Comparison of ENCODE assay signal across 8 cellular contexts in genomic region chr16:31476305-31477219, GRCh38. TPM values are rescaled to one million over a fixed set of nuclear protein-coding genes. Genes with fewer than 3 reads are reported as not detected.
DNase-seq lines count a peak whose midpoint lies in the region; ATAC-seq, FAIRE-seq and TF ChIP-seq lines count a peak whose summit lies in the region.

No MANE protein-coding gene starts in this region.

- H3K9me3 ChIP-seq in esophagus (ENCODE audit: control insufficient read depth in 2 of 2, insufficient read depth in 1 of 2, low read depth in 1 of 2, low read length in 1 of 2) (no peaks in the 10 kb centered on the region), pancreas (no peaks in the 10 kb centered on the region), tibial artery (no peaks in the 10 kb centered on the region), gastrocnemius medialis (no peaks in the 10 kb centered on the region)

- WGBS in esophagus, 2 donors, result 24 to 32% methylated on average over 65 to 68 of the region's 68 CpGs
- WGBS in pancreas, 2 donors, result 10% methylated on average over 49 to 68 of the region's 68 CpGs

- H3K36me3 Mint-ChIP-seq in activated CD4-positive, alpha-beta memory T cell treated with anti-CD3 and anti-CD28 coated beads, Interleukin-2, amount 10 ng/mL, durations not matched to agents 7 days and 5 days (ENCODE audit: low read depth), result no peaks in the 10 kb centered on the region

- peak overlapping the region; percentile 47 for H3K27ac Mint-ChIP-seq in activated CD4-positive, alpha-beta memory T cell treated with anti-CD3 and anti-CD28 coated beads, Interleukin-2, amount 10 ng/mL, durations not matched to agents 7 days and 5 days

- peak overlapping the region; percentile 31 to 44 for H3K4me3 ChIP-seq in esophagus (ENCODE audit: low read depth in 1 of 2, low read length in 2 of 2)
- H3K4me3 ChIP-seq in pancreas, result peak overlapping the region; percentile 45 to 62 (median 54)
- peak overlapping the region; percentile 23 to 32 for H3K4me3 ChIP-seq in tibial artery
- H3K4me3 ChIP-seq in gastrocnemius medialis, result peak overlapping the region in 1 of 4 donors; percentile 10

- H3K27me3 ChIP-seq in esophagus (ENCODE audit: control insufficient read depth in 1 of 2, insufficient read depth in 2 of 2, low read length in 2 of 2), result no peaks in the 10 kb centered on the region
- H3K27me3 ChIP-seq in pancreas, result no peaks in the 10 kb centered on the region
- H3K27me3 ChIP-seq in tibial artery, result no peaks in the 10 kb centered on the region
- H3K27me3 ChIP-seq in gastrocnemius medialis, result peaks cover 4 to 21% (median 7%) of the 10 kb centered on the region in 3 donors

- H3K27me3 Mint-ChIP-seq in activated CD4-positive, alpha-beta memory T cell treated with anti-CD3 and anti-CD28 coated beads, Interleukin-2, amount 10 ng/mL, durations not matched to agents 7 days and 5 days, result peaks cover 43% of the 10 kb centered on the region

- no peak for FAIRE-seq in pancreas (lab: Jason Lieb, UNC)

- H3K4me1 ChIP-seq in esophagus (ENCODE audit: control insufficient read depth in 2 of 2, insufficient read depth in 2 of 2, low read length in 1 of 2) (peaks cover 11 to 18% of the 10 kb centered on the region in 2 donors), pancreas (peaks cover 0 to 7% (median 3%) of the 10 kb centered on the region in 3 donors), tibial artery (peaks cover 0 to 24% (median 15%) of the 10 kb centered on the region in 4 donors), gastrocnemius medialis (peaks cover 0 to 6% of the 10 kb centered on the region in 2 donors)

- in situ Hi-C loops in gastrocnemius medialis (cut with MboI; ENCODE audit: low sequenced_read_pairs in 4 of 4), result no loop called here

- TF ChIP-seq POLR2A in gastrocnemius medialis (IDR thresholded peaks at IDR 0.05), result no peak

- H3K9me3 Mint-ChIP-seq in activated CD4-positive, alpha-beta memory T cell treated with anti-CD3 and anti-CD28 coated beads, Interleukin-2, amount 10 ng/mL, durations not matched to agents 7 days and 5 days, result no peaks in the 10 kb centered on the region

- ATAC-seq in pancreas, result peak; percentile 85 to 92 (median 86)
- ATAC-seq in gastrocnemius medialis, result no peak

- DNase-seq in GM19240 (ENCODE audit: insufficient read length, low spot score) (peak; percentile 74), HuH-7.5 (ENCODE audit: low spot score) (peak; percentile 86), pancreas (peak; percentile 89 to 96 (median 95)), tibial artery (peak; percentile 74 to 81), DMS79 treated with DMSO at 0.1 percent for 48 hours (lab: John Stamatoyannopoulos, UW) (no peak), gastrocnemius medialis (no peak)
- DNase-seq in activated CD4-positive, alpha-beta memory T cell treated with anti-CD3 and anti-CD28 coated beads, Interleukin-2, amount 10 ng/mL, durations not matched to agents 7 days and 5 days, result peak; percentile 92

- POLR2A ChIA-PET in activated CD4-positive, alpha-beta memory T cell treated with anti-CD3 and anti-CD28 coated beads, Interleukin-2, amount 10 ng/mL, durations not matched to agents 7 days and 5 days (lab: Charles Lee), result interaction anchor here (0.7 to 5.2 kb wide), 8 partner anchors 10 to 397 kb away, joined by 3 to 44 read pairs (median 6); partner anchors contain the start of genes ARMC5, RUSF1 and ZNF267

- TF ChIP-seq CTCF in pancreas (IDR thresholded peaks at IDR 0.05), result no peak
- no peak for TF ChIP-seq CTCF in tibial artery (IDR thresholded peaks at IDR 0.05)
- no peak for TF ChIP-seq CTCF in gastrocnemius medialis (IDR thresholded peaks at IDR 0.05 in 4 of 5, conservative IDR thresholded peaks at IDR 0.05 in 1 of 5)

- peak overlapping the region; percentile 78 for H3K4me3 Mint-ChIP-seq in activated CD4-positive, alpha-beta memory T cell treated with anti-CD3 and anti-CD28 coated beads, Interleukin-2, amount 10 ng/mL, durations not matched to agents 7 days and 5 days

- intact Hi-C loops in pancreas (cut with DNase I) (no loop called here), tibial artery (cut with DNase I; ENCODE audit: low total_unique reads) (no loop called here), gastrocnemius medialis (cut with DNase I; ENCODE audit: low total_unique reads) (no loop called here)

- CTCF ChIA-PET in activated CD4-positive, alpha-beta memory T cell treated with anti-CD3 and anti-CD28 coated beads, Interleukin-2, amount 10 ng/mL, durations not matched to agents 7 days and 5 days (lab: Charles Lee), result interaction anchor here (1.0 to 1.2 kb wide), 2 partner anchors 16 to 21 kb away, joined by 3 to 5 read pairs; no protein-coding TSS in a partner anchor

- H3K4me1 Mint-ChIP-seq in activated CD4-positive, alpha-beta memory T cell treated with anti-CD3 and anti-CD28 coated beads, Interleukin-2, amount 10 ng/mL, durations not matched to agents 7 days and 5 days, result peaks cover 24% of the 10 kb centered on the region

- H3K36me3 ChIP-seq in esophagus (ENCODE audit: control insufficient read depth in 2 of 2, insufficient read depth in 2 of 2, low read length in 1 of 2), result peaks cover 0 to 2% of the 10 kb centered on the region in 2 donors
- no peaks in the 10 kb centered on the region for H3K36me3 ChIP-seq in pancreas
- peaks cover 46 to 55% (median 50%) of the 10 kb centered on the region in 3 donors for H3K36me3 ChIP-seq in tibial artery
- no peaks in the 10 kb centered on the region for H3K36me3 ChIP-seq in gastrocnemius medialis

- H3K27ac ChIP-seq in esophagus (ENCODE audit: low read depth in 2 of 2, low read length in 1 of 2), result peak overlapping the region; percentile 29 to 49
- peak overlapping the region; percentile 78 to 91 (median 88) for H3K27ac ChIP-seq in pancreas
- H3K27ac ChIP-seq in tibial artery, result peak overlapping the region in 1 of 2 donors; percentile 17
- H3K27ac ChIP-seq in gastrocnemius medialis, result no peak overlapping the region

RNA-seq across cellular contexts. Expression of gene TGFB1I1, which starts 4.6 kb away (rescaled TPM):
- under 1 TPM; 0.25 to 0.38 TPM for total RNA-seq in activated CD4-positive, alpha-beta memory T cell treated with anti-CD3 and anti-CD28 coated beads, Interleukin-2, amount 10 ng/mL, durations not matched to agents 7 days and 5 days
- polyA plus RNA-seq in esophagus (10 to 100 TPM; 13.5 to 28.2 TPM), pancreas (1 to 10 TPM; 8.6 TPM)
- total RNA-seq in pancreas (10 to 100 TPM in 1 of 6 donors, 1 to 10 TPM in 5; 1.1 to 13.2 (median 4.6) TPM), gastrocnemius medialis (10 to 100 TPM in 1 of 4 donors, 1 to 10 TPM in 3; 4.6 to 14.4 (median 7.4) TPM)

RNA-seq across cellular contexts. Expression of gene SLC5A2, which starts 6.4 kb away (rescaled TPM):
- under 1 TPM; 0.25 to 0.30 TPM for total RNA-seq in activated CD4-positive, alpha-beta memory T cell treated with anti-CD3 and anti-CD28 coated beads, Interleukin-2, amount 10 ng/mL, durations not matched to agents 7 days and 5 days
- polyA plus RNA-seq in esophagus, result 1 to 10 TPM in 1 of 2 donors, under 1 TPM in 1; 0.73 to 1.3 TPM
- total RNA-seq in pancreas, result under 1 TPM; 0.35 to 0.84 (median 0.54) TPM
- 1 to 10 TPM; 2.8 to 4.9 TPM for polyA plus RNA-seq in pancreas
- total RNA-seq in gastrocnemius medialis, result not detected

RNA-seq across cellular contexts. Expression of gene ARMC5, which starts 17.3 kb away (rescaled TPM):
- 10 to 100 TPM; 10.1 to 12.0 TPM for total RNA-seq in activated CD4-positive, alpha-beta memory T cell treated with anti-CD3 and anti-CD28 coated beads, Interleukin-2, amount 10 ng/mL, durations not matched to agents 7 days and 5 days
- polyA plus RNA-seq in esophagus (10 to 100 TPM; 10.3 to 15.1 TPM), pancreas (10 to 100 TPM; 16.6 to 18.1 TPM)
- total RNA-seq in pancreas (1 to 10 TPM; 2.3 to 6.2 (median 4.3) TPM), gastrocnemius medialis (10 to 100 TPM; 13.9 to 24.3 (median 19.4) TPM)

RNA-seq across cellular contexts. Expression of gene RUSF1, which starts 31.6 kb away (rescaled TPM):
- 10 to 100 TPM; 36.8 to 37.9 TPM for total RNA-seq in activated CD4-positive, alpha-beta memory T cell treated with anti-CD3 and anti-CD28 coated beads, Interleukin-2, amount 10 ng/mL, durations not matched to agents 7 days and 5 days
- polyA plus RNA-seq in esophagus (10 to 100 TPM; 31.6 to 52.1 TPM), pancreas (10 to 100 TPM; 88.1 to 96.7 TPM)
- total RNA-seq in pancreas (10 to 100 TPM; 39.9 to 60.9 (median 46.8) TPM), gastrocnemius medialis (10 to 100 TPM in 1 of 4 donors, 1 to 10 TPM in 3; 6.7 to 15.1 (median 8.5) TPM)

RNA-seq across cellular contexts. Expression of gene ZNF843, which starts 34.0 kb away (rescaled TPM):
- total RNA-seq in activated CD4-positive, alpha-beta memory T cell treated with anti-CD3 and anti-CD28 coated beads, Interleukin-2, amount 10 ng/mL, durations not matched to agents 7 days and 5 days, result under 1 TPM in 1 of 2 experiments, not detected in 1; 0.13 TPM
- polyA plus RNA-seq in esophagus, result under 1 TPM; 0.12 to 0.18 TPM
- total RNA-seq in pancreas, result 1 to 10 TPM; 2.0 to 3.4 (median 2.1) TPM
- 1 to 10 TPM; 1.1 to 1.5 TPM for polyA plus RNA-seq in pancreas
- 1 to 10 TPM in 3 of 4 donors, under 1 TPM in 1; 0.65 to 3.0 (median 1.5) TPM for total RNA-seq in gastrocnemius medialis

Comparison
In these comparisons a context has a peak if more than half of its experiments do, and no peak if none do; other contexts are left out.
1. DNase-seq: peak in GM19240 (single experiment), HuH-7.5 (single experiment), activated CD4-positive, alpha-beta memory T cell treated with anti-CD3 and anti-CD28 coated beads, Interleukin-2, amount 10 ng/mL, durations not matched to agents 7 days and 5 days (single experiment), pancreas (6 of 6) and tibial artery (2 of 2); none in DMS79 treated with DMSO at 0.1 percent for 48 hours (single experiment) and gastrocnemius medialis (0 of 2).
2. H3K27ac ChIP-seq: peak in esophagus (2 of 2) and pancreas (4 of 4); none in gastrocnemius medialis (0 of 4).
3. ATAC-seq: peak in pancreas (4 of 4); none in gastrocnemius medialis (0 of 2).